2 cellular contexts compared by ENCODE assay signal in the genomic region with DNA sequence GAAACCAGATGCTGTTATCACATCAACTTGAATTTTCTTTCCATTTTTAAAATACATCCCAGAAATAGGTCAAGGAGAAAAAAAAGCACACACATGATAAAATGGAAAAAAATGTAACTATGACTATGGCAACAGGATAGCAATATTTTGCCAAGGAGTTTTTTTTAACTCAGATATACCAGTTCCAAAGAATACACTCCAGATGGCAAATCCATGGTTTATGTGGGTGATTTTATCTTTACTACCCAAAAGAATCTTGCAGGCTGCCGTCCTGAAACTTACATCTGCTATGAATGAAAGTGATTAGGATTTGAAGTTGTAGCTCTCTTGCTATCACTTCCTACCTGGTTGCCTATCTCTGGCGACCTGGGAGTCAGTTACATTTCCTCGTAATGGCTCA.
TF ChIP-seq lines count a peak whose summit lies in the region.

No MANE protein-coding gene starts in this region.

TF ChIP-seq in IMR-90, 13 proteins besides CTCF, POLR2A, EP300 and RAD21:
- TF ChIP-seq CHD1 (IDR thresholded peaks at IDR 0.05; ENCODE audit: low read depth, low read length), result no peak
- TF ChIP-seq RCOR1 (IDR thresholded peaks at IDR 0.05; ENCODE audit: insufficient replicate concordance, low read length), result no peak
- no peak for TF ChIP-seq NFE2L2 (IDR thresholded peaks at IDR 0.05; ENCODE audit: low read depth, low read length)
- TF ChIP-seq CEBPB (IDR thresholded peaks at IDR 0.05; ENCODE audit: low read depth, low read length), result no peak
- no peak for TF ChIP-seq FOS (IDR thresholded peaks at IDR 0.05; ENCODE audit: low read depth, low read length)

TF ChIP-seq in H1, 55 proteins besides CTCF, POLR2A, EP300 and RAD21:
- no peak for TF ChIP-seq BCL11A (IDR thresholded peaks at IDR 0.05; ENCODE audit: low read depth in 2 of 2, low read length in 2 of 2)
- no peak for TF ChIP-seq TEAD4 (IDR thresholded peaks at IDR 0.05; ENCODE audit: low read depth, low read length)
- TF ChIP-seq EGR1 (IDR thresholded peaks at IDR 0.05; ENCODE audit: borderline replicate concordance, low read depth, low read length), result no peak
- TF ChIP-seq RXRA (IDR thresholded peaks at IDR 0.05; ENCODE audit: insufficient read depth, low read depth, low read length), result no peak
- no peak for TF ChIP-seq FOSL1 (IDR thresholded peaks at IDR 0.05; ENCODE audit: insufficient read depth, low read depth, low read length)
- no peak for TF ChIP-seq CBX8 (IDR thresholded peaks at IDR 0.05; ENCODE audit: borderline replicate concordance, low read depth, low read length)
- TF ChIP-seq, protein P1, sequence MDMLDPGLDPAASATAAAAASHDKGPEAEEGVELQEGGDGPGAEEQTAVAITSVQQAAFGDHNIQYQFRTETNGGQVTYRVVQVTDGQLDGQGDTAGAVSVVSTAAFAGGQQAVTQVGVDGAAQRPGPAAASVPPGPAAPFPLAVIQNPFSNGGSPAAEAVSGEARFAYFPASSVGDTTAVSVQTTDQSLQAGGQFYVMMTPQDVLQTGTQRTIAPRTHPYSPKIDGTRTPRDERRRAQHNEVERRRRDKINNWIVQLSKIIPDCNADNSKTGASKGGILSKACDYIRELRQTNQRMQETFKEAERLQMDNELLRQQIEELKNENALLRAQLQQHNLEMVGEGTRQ (IDR thresholded peaks at IDR 0.05; ENCODE audit: low read length), result no peak
- TF ChIP-seq SIN3A (conservative IDR thresholded peaks at IDR 0.05 in 1 of 2, IDR thresholded peaks at IDR 0.05 in 1 of 2; ENCODE audit: low read depth in 1 of 2, low read length in 2 of 2), result no peak
- TF ChIP-seq YY1 (IDR thresholded peaks at IDR 0.05; ENCODE audit: low read depth, low read length), result no peak
- TF ChIP-seq BACH1 (IDR thresholded peaks at IDR 0.05; ENCODE audit: low read length), result no peak
- TF ChIP-seq CREB1 (IDR thresholded peaks at IDR 0.05), result no peak
- TF ChIP-seq SIX5 (IDR thresholded peaks at IDR 0.05; ENCODE audit: low read depth, low read length), result no peak
- TF ChIP-seq SP4 (IDR thresholded peaks at IDR 0.05; ENCODE audit: low read length), result no peak
